In genomic region chr20:45405566-45406259, GRCh38 we compare ENCODE assay signal across 8 cellular contexts. TPM values are rescaled to one million over a fixed set of nuclear protein-coding genes. Genes with fewer than 3 reads are reported as not detected.
DNase-seq lines count a peak whose midpoint lies in the region; ATAC-seq and TF ChIP-seq lines count a peak whose summit lies in the region.

No MANE protein-coding gene starts in this region.

- peak overlapping the region; percentile 73 for H3K4me3 Mint-ChIP-seq in activated CD8-positive, alpha-beta T cell treated with anti-CD3 and anti-CD28 coated beads for 36 hours
- H3K4me3 Mint-ChIP-seq in glutamatergic neuron (ENCODE audit: unreplicated experiment), result peak overlapping the region; percentile 82

- no peak for DNase-seq in Right ventricle myocardium inferior (ENCODE audit: missing footprints)
- DNase-seq in cardiac septum (ENCODE audit: low spot score), result no peak
- DNase-seq in activated CD8-positive, alpha-beta T cell treated with anti-CD3 and anti-CD28 coated beads for 36 hours, result no peak
- DNase-seq in glutamatergic neuron, result peak; percentile 31
- peak; percentile 86 for DNase-seq in posterior vena cava (ENCODE audit: low spot score)
- DNase-seq in putamen (ENCODE audit: low spot score), result no peak
- no peak for DNase-seq in midbrain (lab: John Stamatoyannopoulos, UW)

- TF ChIP-seq CTCF in activated CD8-positive, alpha-beta T cell treated with anti-CD3 and anti-CD28 coated beads for 36 hours (IDR thresholded peaks at IDR 0.05), result no peak
- no peak for TF ChIP-seq CTCF in glutamatergic neuron (IDR thresholded peaks at IDR 0.05; ENCODE audit: partially characterized antibody, unreplicated experiment)

- POLR2A ChIA-PET in activated CD8-positive, alpha-beta T cell treated with anti-CD3 and anti-CD28 coated beads for 36 hours (lab: Charles Lee), result interaction anchor here (1.3 to 2.2 kb wide), 2 partner anchors 10 to 32 kb away, joined by 3 to 14 read pairs; partner anchors contain the start of gene PIGT

- ATAC-seq in Right ventricle myocardium inferior, result peak; percentile 9
- ATAC-seq in activated CD8-positive, alpha-beta T cell treated with anti-CD3 and anti-CD28 coated beads for 36 hours, result peak; percentile 38
- no peak for ATAC-seq in GM19397 (IDR thresholded peaks at IDR 0.05; ENCODE audit: unreplicated experiment)

- CTCF ChIA-PET in activated CD8-positive, alpha-beta T cell treated with anti-CD3 and anti-CD28 coated beads for 36 hours (lab: Charles Lee), result interaction anchor here (1.0 to 3.4 kb wide), 4 partner anchors 26 to 32 kb away, joined by 3 to 26 read pairs (median 10); no protein-coding TSS in a partner anchor

- peaks cover 16% of the 10 kb centered on the region for H3K36me3 Mint-ChIP-seq in activated CD8-positive, alpha-beta T cell treated with anti-CD3 and anti-CD28 coated beads for 36 hours (ENCODE audit: low read depth)
- peaks cover 10% of the 10 kb centered on the region for H3K36me3 Mint-ChIP-seq in glutamatergic neuron (ENCODE audit: unreplicated experiment)

- peak overlapping the region; percentile 47 for H3K27ac Mint-ChIP-seq in activated CD8-positive, alpha-beta T cell treated with anti-CD3 and anti-CD28 coated beads for 36 hours
- H3K27ac Mint-ChIP-seq in glutamatergic neuron (ENCODE audit: unreplicated experiment), result no peak overlapping the region

- peaks cover 12% of the 10 kb centered on the region for H3K9me3 Mint-ChIP-seq in activated CD8-positive, alpha-beta T cell treated with anti-CD3 and anti-CD28 coated beads for 36 hours
- H3K9me3 Mint-ChIP-seq in glutamatergic neuron (ENCODE audit: unreplicated experiment), result peaks cover 13% of the 10 kb centered on the region

- intact Hi-C loops in Right ventricle myocardium inferior (cut with DNase I), result loop anchor here (2.0 to 5.0 kb wide), 3 partner anchors 33 to 63 kb away; partner anchors contain the start of gene SYS1
- intact Hi-C loops in cardiac septum (cut with DNase I), result loop anchor here (2.0 to 5.0 kb wide), 3 partner anchors 33 to 63 kb away; no protein-coding TSS in a partner anchor
- intact Hi-C loops in activated CD8-positive, alpha-beta T cell treated with anti-CD3 and anti-CD28 coated beads for 36 hours (cut with micrococcal nuclease), result no loop called here
- intact Hi-C loops in posterior vena cava (cut with DNase I), result loop anchor here (2.0 to 5.0 kb wide), 2 partner anchors 33 kb away; no protein-coding TSS in a partner anchor

- peaks cover 4% of the 10 kb centered on the region for H3K27me3 Mint-ChIP-seq in activated CD8-positive, alpha-beta T cell treated with anti-CD3 and anti-CD28 coated beads for 36 hours
- peaks cover 16% of the 10 kb centered on the region for H3K27me3 Mint-ChIP-seq in glutamatergic neuron (ENCODE audit: unreplicated experiment)

- peaks cover 21% of the 10 kb centered on the region for H3K4me1 Mint-ChIP-seq in activated CD8-positive, alpha-beta T cell treated with anti-CD3 and anti-CD28 coated beads for 36 hours (ENCODE audit: low read depth)
- H3K4me1 Mint-ChIP-seq in glutamatergic neuron (ENCODE audit: low read depth, unreplicated experiment), result no peaks in the 10 kb centered on the region

RNA-seq across cellular contexts. Expression of gene DBNDD2, which starts 2.4 kb away (rescaled TPM):
- total RNA-seq in Right ventricle myocardium inferior (364 TPM), cardiac septum (209 TPM), glutamatergic neuron (ENCODE audit: unreplicated experiment) (4.1 TPM), posterior vena cava (100 to 1,000 TPM; 119 to 141 TPM)
- total RNA-seq in activated CD8-positive, alpha-beta T cell treated with anti-CD3 and anti-CD28 coated beads for 36 hours, result 10 to 100 TPM; 13.8 to 15.5 TPM

RNA-seq across cellular contexts. Expression of gene PIGT, which starts 10.2 kb away (rescaled TPM):
- total RNA-seq in Right ventricle myocardium inferior (114 TPM), cardiac septum (139 TPM), glutamatergic neuron (ENCODE audit: unreplicated experiment) (55.5 TPM), posterior vena cava (100 to 1,000 TPM; 120 to 138 TPM)
- total RNA-seq in activated CD8-positive, alpha-beta T cell treated with anti-CD3 and anti-CD28 coated beads for 36 hours, result 10 to 100 TPM; 43.7 to 47.7 TPM

RNA-seq across cellular contexts. Expression of gene TP53TG5, which starts 27.6 kb away (rescaled TPM):
- total RNA-seq in Right ventricle myocardium inferior, result 0.73 TPM
- 2.2 TPM for total RNA-seq in cardiac septum
- under 1 TPM in 1 of 2 experiments, not detected in 1; 0.29 TPM for total RNA-seq in activated CD8-positive, alpha-beta T cell treated with anti-CD3 and anti-CD28 coated beads for 36 hours
- not detected for total RNA-seq in glutamatergic neuron (ENCODE audit: unreplicated experiment)
- total RNA-seq in posterior vena cava, result 1 to 10 TPM; 1.4 to 2.0 TPM

RNA-seq across cellular contexts. Expression of gene SYS1, which starts 42.8 kb away (rescaled TPM):
- 21.9 TPM for total RNA-seq in Right ventricle myocardium inferior
- 17.4 TPM for total RNA-seq in cardiac septum
- 10 to 100 TPM; 19.6 to 20.7 TPM for total RNA-seq in activated CD8-positive, alpha-beta T cell treated with anti-CD3 and anti-CD28 coated beads for 36 hours
- total RNA-seq in glutamatergic neuron (ENCODE audit: unreplicated experiment), result 17.7 TPM
- total RNA-seq in posterior vena cava, result 10 to 100 TPM; 21.8 to 22.6 TPM

RNA-seq across cellular contexts. Expression of gene SDC4, which starts 57.5 kb away (rescaled TPM):
- total RNA-seq in Right ventricle myocardium inferior (82.1 TPM), cardiac septum (100 TPM), glutamatergic neuron (ENCODE audit: unreplicated experiment) (0.61 TPM), posterior vena cava (100 to 1,000 TPM in 1 of 2 donors, 10 to 100 TPM in 1; 85.7 to 104 TPM)
- 10 to 100 TPM; 21.1 to 22.0 TPM for total RNA-seq in activated CD8-positive, alpha-beta T cell treated with anti-CD3 and anti-CD28 coated beads for 36 hours

Comparison
In these comparisons a context has a peak if more than half of its experiments do, and no peak if none do; other contexts are left out.
1. DNase-seq: peak in glutamatergic neuron (single experiment) and posterior vena cava (single experiment); none in Right ventricle myocardium inferior (single experiment), cardiac septum (single experiment), activated CD8-positive, alpha-beta T cell treated with anti-CD3 and anti-CD28 coated beads for 36 hours (single experiment), putamen (single experiment) and midbrain (single experiment).
2. RNA of gene DBNDD2, which starts 2.4 kb away (total RNA-seq): 364 TPM in Right ventricle myocardium inferior (single experiment), 209 TPM in cardiac septum (single experiment) and 119 to 141 TPM in posterior vena cava; 13.8 to 15.5 TPM in activated CD8-positive, alpha-beta T cell treated with anti-CD3 and anti-CD28 coated beads for 36 hours and 4.1 TPM in glutamatergic neuron (single experiment); every median in the first group is over 4 times any median in the second.